Comparison of ENCODE assay signal across 8 cellular contexts in genomic region chr17:20116683-20117309, GRCh38.
A peak's percentile ranks its signal among the peaks of the same experiment; 100 is the strongest.
DNase-seq lines count a peak whose midpoint lies in the region; ATAC-seq and TF ChIP-seq lines count a peak whose summit lies in the region.

No MANE protein-coding gene starts in this region.

- H3K9ac ChIP-seq in endocrine pancreas (ENCODE audit: control insufficient read depth, insufficient read depth, low read length), result no peak overlapping the region

- H3K27me3 Mint-ChIP-seq in activated CD4-positive, alpha-beta memory T cell treated with anti-CD3 and anti-CD28 coated beads for 36 hours, result peaks cover 2% of the 10 kb centered on the region
- peaks cover 0 to 4% (median 0%) of the 10 kb centered on the region in 3 donors for H3K27me3 Mint-ChIP-seq in naive B cell

- ATAC-seq in naive B cell (ENCODE audit: low read depth in 2 of 2) (peak; percentile 63 to 68), HG03457 (IDR thresholded peaks at IDR 0.05; ENCODE audit: unreplicated experiment) (no peak)

- H3K4me3 ChIP-seq in endocrine pancreas (ENCODE audit: control insufficient read depth, insufficient read depth, low read length) (peak overlapping the region; percentile 7), testis (no peak overlapping the region)

- 27 to 38% methylated on average over 8 of the region's 8 CpGs for WGBS in testis, 2 donors

- no peak overlapping the region for H3K27ac ChIP-seq in testis

- DNase-seq in SIG-M5 treated with dmso at 0.1 percent for 504 hours (lab: John Stamatoyannopoulos, UW; ENCODE audit: unreplicated experiment) (peak; percentile 58), SIG-M5 (lab: John Stamatoyannopoulos, UW) (no peak), NCI-H2227 treated with DMSO at 0.1 percent for 48 hours (lab: John Stamatoyannopoulos, UW) (peak; percentile 14), naive B cell (peak; percentile 52), testis (peak; percentile 65)
- DNase-seq in activated CD4-positive, alpha-beta memory T cell treated with anti-CD3 and anti-CD28 coated beads for 36 hours, result peak; percentile 58

- H3K4me1 Mint-ChIP-seq in activated CD4-positive, alpha-beta memory T cell treated with anti-CD3 and anti-CD28 coated beads for 36 hours (ENCODE audit: low read depth), result no peaks in the 10 kb centered on the region
- peaks cover 0 to 2% (median 0%) of the 10 kb centered on the region in 3 donors for H3K4me1 Mint-ChIP-seq in naive B cell

- no peak overlapping the region for H3K4me3 Mint-ChIP-seq in activated CD4-positive, alpha-beta memory T cell treated with anti-CD3 and anti-CD28 coated beads for 36 hours
- H3K4me3 Mint-ChIP-seq in naive B cell, result no peak overlapping the region

- H3K27me3 ChIP-seq in endocrine pancreas (ENCODE audit: control insufficient read depth, insufficient read depth, low read length) (no peaks in the 10 kb centered on the region), testis (no peaks in the 10 kb centered on the region)

- H3K9me3 Mint-ChIP-seq in activated CD4-positive, alpha-beta memory T cell treated with anti-CD3 and anti-CD28 coated beads for 36 hours, result no peaks in the 10 kb centered on the region
- H3K9me3 Mint-ChIP-seq in naive B cell, result no peaks in the 10 kb centered on the region

- H3K4me1 ChIP-seq in endocrine pancreas (ENCODE audit: control insufficient read depth, insufficient read depth, low read length) (no peaks in the 10 kb centered on the region), testis (peaks cover 4% of the 10 kb centered on the region)

- H3K36me3 ChIP-seq in endocrine pancreas (ENCODE audit: control insufficient read depth, insufficient read depth, low read length) (no peaks in the 10 kb centered on the region), testis (ENCODE audit: low read depth, missing control alignments) (no peaks in the 10 kb centered on the region)

- no peak overlapping the region for H3K27ac Mint-ChIP-seq in activated CD4-positive, alpha-beta memory T cell treated with anti-CD3 and anti-CD28 coated beads for 36 hours
- peak overlapping the region in 1 of 6 donors; percentile 73 for H3K27ac Mint-ChIP-seq in naive B cell

- CTCF ChIA-PET in activated CD4-positive, alpha-beta memory T cell treated with anti-CD3 and anti-CD28 coated beads for 36 hours (lab: Charles Lee), result interaction anchor here (0.7 to 4.2 kb wide), 13 partner anchors 14 to 204 kb away, joined by 3 to 63 read pairs (median 4); partner anchors contain the start of gene SPECC1

- POLR2A ChIA-PET in activated CD4-positive, alpha-beta memory T cell treated with anti-CD3 and anti-CD28 coated beads for 36 hours (lab: Charles Lee), result no interaction called here

- peak in 2 of 3 experiments; percentile 22 to 56 for TF ChIP-seq CTCF in testis (IDR thresholded peaks at IDR 0.05)

- intact Hi-C loops in activated CD4-positive, alpha-beta memory T cell treated with anti-CD3 and anti-CD28 coated beads for 36 hours (cut with micrococcal nuclease), result loop anchor here (1.0 kb wide), 1 partner anchor 124 kb away; no protein-coding TSS in a partner anchor
- intact Hi-C loops in testis (cut with DNase I; ENCODE audit: low total_unique reads), result no loop called here

- H3K9me3 ChIP-seq in endocrine pancreas (ENCODE audit: control insufficient read depth, low read length), result no peaks in the 10 kb centered on the region
- H3K9me3 ChIP-seq in testis, result no peaks in the 10 kb centered on the region

- H3K36me3 Mint-ChIP-seq in activated CD4-positive, alpha-beta memory T cell treated with anti-CD3 and anti-CD28 coated beads for 36 hours, result no peaks in the 10 kb centered on the region
- H3K36me3 Mint-ChIP-seq in naive B cell, result no peaks in the 10 kb centered on the region

- no peak for TF ChIP-seq POLR2A in testis (IDR thresholded peaks at IDR 0.05)
